37 cellular contexts compared by ENCODE assay signal in genomic region chr11:102201776-102202175, GRCh38.
DNase-seq lines count a peak whose midpoint lies in the region; ATAC-seq, FAIRE-seq and TF ChIP-seq lines count a peak whose summit lies in the region.
"Had no signal": no experiment of that assay in that cellular context is flagged by ENCODE, and none has a peak within 500 bp of the region (broad histone marks: within the 10 kb centered on the region; RNA-seq: fewer than 3 reads in every experiment).

No MANE protein-coding gene starts in this region.

- H3K27me3 ChIP-seq in cardiac muscle cell (no peaks in the 10 kb centered on the region), HepG2 (ENCODE audit: control insufficient read depth in 1 of 2, insufficient read depth in 2 of 2, low read length in 2 of 2) (no peaks in the 10 kb centered on the region), right lobe of liver (no peaks in the 10 kb centered on the region), GM23338 (ENCODE audit: insufficient read depth) (no peaks in the 10 kb centered on the region), stomach (no peaks in the 10 kb centered on the region)
- H3K27me3 ChIP-seq: BLaER1; BLaER1 treated with 17β-estradiol and CSF1 and Interleukin-3, amounts not matched to agents 10 nM and 100 nM had no signal

- no peak overlapping the region for H2AFZ ChIP-seq in HepG2 (ENCODE audit: low read length)
- H2AFZ ChIP-seq in GM23338, result no peak overlapping the region

- intact Hi-C loops in Right ventricle myocardium inferior (cut with DNase I), result no loop called here
- intact Hi-C loops in HepG2 (cut with micrococcal nuclease; ENCODE audit: unreplicated experiment), result no loop called here
- intact Hi-C loops in right lobe of liver (cut with DNase I), result no loop called here
- intact Hi-C loops in stomach (cut with DNase I; ENCODE audit: low total_unique reads), result no loop called here

- FAIRE-seq in HepG2 (lab: Jason Lieb, UNC), result no peak
- FAIRE-seq in HTR-8/SVneo (lab: Jason Lieb, UNC), result peak; percentile 31
- FAIRE-seq: A204.1, A549, D721Med had no signal

- no peak overlapping the region for H3K27ac Mint-ChIP-seq in GM23338
- H3K27ac Mint-ChIP-seq: B cell; CD14-positive monocyte; CD4-positive, alpha-beta memory T cell; CD4-positive, alpha-beta T cell; CD4-positive, CD25-positive, alpha-beta regulatory T cell; CD8-positive, alpha-beta memory T cell; CD8-positive, alpha-beta T cell had no signal

- H4K20me1 ChIP-seq in HepG2 (ENCODE audit: insufficient read depth, low read length) (no peaks in the 10 kb centered on the region), GM23338 (replicated peaks; ENCODE audit: insufficient read depth) (no peaks in the 10 kb centered on the region)
- H4K20me1 ChIP-seq: BLaER1; BLaER1 treated with 17β-estradiol and CSF1 and Interleukin-3, amounts not matched to agents 10 nM and 100 nM had no signal

- peaks cover 8% of the 10 kb centered on the region; the same call in 2 of the 3 replicates for H3K36me3 Mint-ChIP-seq in GM23338 (ENCODE audit: low read depth)
- H3K36me3 Mint-ChIP-seq: CD14-positive monocyte; CD4-positive, CD25-positive, alpha-beta regulatory T cell; CD8-positive, alpha-beta memory T cell; CD8-positive, alpha-beta T cell had no signal

- in situ Hi-C loops in HepG2 (cut with HindIII; ENCODE audit: extremely low pct_ligation_motif_present, low pct_unique_long_range_greater_than_20kb), result no loop called here

- TF ChIP-seq CTCF in cardiac muscle cell (IDR thresholded peaks at IDR 0.05; ENCODE audit: low read depth, low read length) (no peak), HepG2 (CRISPR knock-in tag; IDR thresholded peaks at IDR 0.05) (no peak), right lobe of liver (IDR thresholded peaks at IDR 0.05) (no peak), GM23338 (conservative IDR thresholded peaks at IDR 0.05; ENCODE audit: low read depth in 2 of 2) (no peak), stomach (IDR thresholded peaks at IDR 0.05) (no peak)

- CTCF ChIA-PET in HepG2 (lab: Yijun Ruan, JAX; ENCODE audit: low intra/inter-chr PET ratio, low total read pairs), result no interaction called here

- H3K4me3 Mint-ChIP-seq in GM23338, result no peak overlapping the region
- H3K4me3 Mint-ChIP-seq: B cell; CD14-positive monocyte; CD4-positive, alpha-beta memory T cell; CD4-positive, alpha-beta T cell; CD4-positive, CD25-positive, alpha-beta regulatory T cell; CD8-positive, alpha-beta memory T cell; CD8-positive, alpha-beta T cell had no signal

- H3K4me1 ChIP-seq in cardiac muscle cell (ENCODE audit: low read depth) (peaks cover 14% of the 10 kb centered on the region), HepG2 (ENCODE audit: insufficient read depth, low read length) (peaks cover 56% of the 10 kb centered on the region), right lobe of liver (peaks cover 0 to 13% (median 4%) of the 10 kb centered on the region in 4 donors), GM23338 (ENCODE audit: insufficient read depth) (peaks cover 80% of the 10 kb centered on the region), stomach (peaks cover 0 to 22% (median 5%) of the 10 kb centered on the region in 4 donors)
- H3K4me1 ChIP-seq: BE2C; BLaER1; BLaER1 treated with 17β-estradiol and CSF1 and Interleukin-3, amounts not matched to agents 10 nM and 100 nM had no signal

- H3K27me3 Mint-ChIP-seq in GM23338 (ENCODE audit: insufficient read depth, low read depth, poor library complexity), result peaks cover under 1% of the 10 kb centered on the region

- ATAC-seq in Right ventricle myocardium inferior, result no peak
- ATAC-seq in HepG2, result no peak
- ATAC-seq in right lobe of liver, result no peak
- no peak for ATAC-seq in GM23338
- ATAC-seq in HG03135 (IDR thresholded peaks at IDR 0.05; ENCODE audit: unreplicated experiment), result no peak
- ATAC-seq: A549; CD8-positive, alpha-beta T cell had no signal

- WGBS in HepG2 (ENCODE audit: low lambda C conversion rate), result 100% methylated on average over 2 of the region's 2 CpGs
- WGBS in right lobe of liver (ENCODE audit: insufficient coverage, low coverage, low lambda C conversion rate, missing lambda C conversion rate), result 96% methylated on average over 2 of the region's 2 CpGs
- WGBS in stomach, 5 donors, result 96 to 100% (median 98%) methylated on average over 2 of the region's 2 CpGs

- H3K36me3 ChIP-seq in cardiac muscle cell (peaks cover 18% of the 10 kb centered on the region), HepG2 (replicated peaks in 1 of 2; ENCODE audit: control insufficient read depth in 1 of 2, insufficient read depth in 2 of 2, low read length in 2 of 2) (peaks cover 6 to 29% of the 10 kb centered on the region in 2 experiments; a peak in 4 of 5 replicates), right lobe of liver (peaks cover 0 to 5% (median 0%) of the 10 kb centered on the region in 4 donors), GM23338 (ENCODE audit: insufficient read depth) (no peaks in the 10 kb centered on the region), stomach (peaks cover 4 to 19% (median 12%) of the 10 kb centered on the region in 4 donors)
- H3K36me3 ChIP-seq: BE2C had no signal

- H3K9me2 ChIP-seq in GM23338 (ENCODE audit: insufficient read depth), result no peaks in the 10 kb centered on the region

- H3K4me3 ChIP-seq in cardiac muscle cell (no peak overlapping the region), HepG2 (replicated peaks in 1 of 3; ENCODE audit: insufficient read depth in 1 of 3, low read depth in 2 of 3, low read length in 3 of 3) (no peak overlapping the region), right lobe of liver (no peak overlapping the region), GM23338 (no peak overlapping the region), stomach (no peak overlapping the region)
- H3K4me3 ChIP-seq: A549; BLaER1; BLaER1 treated with 17β-estradiol and CSF1 and Interleukin-3, amounts not matched to agents 10 nM and 100 nM had no signal

- H3K9me3 Mint-ChIP-seq in GM23338, result no peaks in the 10 kb centered on the region
- H3K9me3 Mint-ChIP-seq: CD4-positive, alpha-beta memory T cell; CD4-positive, alpha-beta T cell; CD8-positive, alpha-beta memory T cell; CD8-positive, alpha-beta T cell had no signal

- H3K4me2 ChIP-seq in HepG2 (ENCODE audit: low read depth, low read length) (no peak overlapping the region), GM23338 (peak overlapping the region; percentile 40; the same call in 1 of the 2 replicates)
- H3K4me2 ChIP-seq: A549; BLaER1; BLaER1 treated with 17β-estradiol and CSF1 and Interleukin-3, amounts not matched to agents 10 nM and 100 nM had no signal

- H3F3A ChIP-seq in GM23338 (replicated peaks; ENCODE audit: low read depth), result 0 out of 2 replicates have a peak, but pooled peaks cover 4% of the 10 kb centered on the region

- H3K79me2 ChIP-seq in HepG2 (ENCODE audit: insufficient read depth, low read length), result peaks cover 15% of the 10 kb centered on the region
- peaks cover 42% of the 10 kb centered on the region for H3K79me2 ChIP-seq in GM23338 (replicated peaks; ENCODE audit: insufficient read depth)

- BruUV-seq in HepG2 (replicated peaks; lab: Mats Ljungman, UMichigan), result no TSS peak

- peaks cover 84% of the 10 kb centered on the region for H3K4me1 Mint-ChIP-seq in GM23338
- H3K4me1 Mint-ChIP-seq: B cell; CD14-positive monocyte; CD4-positive, alpha-beta memory T cell; CD4-positive, CD25-positive, alpha-beta regulatory T cell; CD8-positive, alpha-beta memory T cell had no signal

- TF ChIP-seq EP300 in HepG2 (IDR thresholded peaks at IDR 0.05; ENCODE audit: low read depth in 2 of 2, low read length in 2 of 2), result no peak
- no peak for TF ChIP-seq EP300 in HepG2 (CRISPR knock-in tag; IDR thresholded peaks at IDR 0.05; ENCODE audit: borderline replicate concordance)
- TF ChIP-seq EP300 in stomach (IDR thresholded peaks at IDR 0.05), result no peak

- no peak overlapping the region for H3K9ac ChIP-seq in HepG2 (ENCODE audit: insufficient read depth, low read depth, low read length)
- H3K9ac ChIP-seq: BLaER1; BLaER1 treated with 17β-estradiol and CSF1 and Interleukin-3, amounts not matched to agents 10 nM and 100 nM had no signal

- peak overlapping the region; percentile 17 for H3K27ac ChIP-seq in cardiac muscle cell
- no peak overlapping the region for H3K27ac ChIP-seq in HepG2 (ENCODE audit: extremely low read length, insufficient read depth, low read length)
- H3K27ac ChIP-seq in right lobe of liver, result no peak overlapping the region
- no peak overlapping the region for H3K27ac ChIP-seq in GM23338 (ENCODE audit: low read depth)
- H3K27ac ChIP-seq in stomach, result no peak overlapping the region
- H3K27ac ChIP-seq: 22Rv1; A549; BLaER1; BLaER1 treated with 17β-estradiol and CSF1 and Interleukin-3, amounts not matched to agents 10 nM and 100 nM; C4-2B had no signal

- H3K9me3 ChIP-seq in cardiac muscle cell (ENCODE audit: low read depth) (no peaks in the 10 kb centered on the region), HepG2 (ENCODE audit: low read length) (no peaks in the 10 kb centered on the region), right lobe of liver (no peaks in the 10 kb centered on the region), stomach (no peaks in the 10 kb centered on the region)
- H3K9me3 ChIP-seq: A549; BE2C; BLaER1; BLaER1 treated with 17β-estradiol and CSF1 and Interleukin-3, amounts not matched to agents 10 nM and 100 nM; Caco-2 had no signal

- no peak for TF ChIP-seq RAD21 in HepG2 (CRISPR knock-in tag; IDR thresholded peaks at IDR 0.05)

- no peak for DNase-seq in cardiac muscle cell (ENCODE audit: low read depth in 1 of 2, low spot score in 1 of 2)
- no peak for DNase-seq in Right ventricle myocardium inferior (ENCODE audit: missing footprints)
- no peak for DNase-seq in HepG2 (ENCODE audit: low spot score)
- DNase-seq in right lobe of liver, result no peak
- no peak for DNase-seq in GM23338 (ENCODE audit: low spot score)
- DNase-seq in HTR-8/SVneo (ENCODE audit: insufficient read length, low spot score), result no peak
- DNase-seq in stomach, result no peak
- DNase-seq: 8988T; ACHN; AML-193; BE2C; C1 segment of cervical spinal cord; Caco-2; Calu3; CD4-positive, alpha-beta memory T cell; CD4-positive, alpha-beta T cell; CD4-positive, CD25-positive, alpha-beta regulatory T cell; CD8-positive, alpha-beta memory T cell; CD8-positive, alpha-beta T cell; COR-L47; DMS 273 treated with DMSO at 0.1 percent for 48 hours; DMS153; DMS53; DMS79; DMS79 treated with DMSO at 0.1 percent for 48 hours; DND-41; EL had no signal

- POLR2A ChIA-PET in HepG2 (lab: Yijun Ruan, JAX), result no interaction called here

- TF ChIP-seq POLR2A in HepG2 (IDR thresholded peaks at IDR 0.05; ENCODE audit: insufficient read depth in 1 of 2, low read depth in 2 of 2, low read length in 2 of 2) (no peak), right lobe of liver (IDR thresholded peaks at IDR 0.05) (no peak), stomach (IDR thresholded peaks at IDR 0.05) (no peak)

TF ChIP-seq in GM23338, 12 proteins besides CTCF, POLR2A, EP300 and RAD21 (continues in another document):
- TF ChIP-seq JUNB (IDR thresholded peaks at IDR 0.05; ENCODE audit: unreplicated experiment) (no peak), ZNF331 (CRISPR knock-in tag; IDR thresholded peaks at IDR 0.05; ENCODE audit: low read depth) (no peak), STAT1 (IDR thresholded peaks at IDR 0.05; ENCODE audit: unreplicated experiment) (no peak), POLR2AphosphoS5 (IDR thresholded peaks at IDR 0.05; ENCODE audit: low read depth) (no peak), NANOG (IDR thresholded peaks at IDR 0.05; ENCODE audit: borderline replicate concordance) (no peak)
